ENCODE assay signal across 19 cellular contexts in the genomic region with DNA sequence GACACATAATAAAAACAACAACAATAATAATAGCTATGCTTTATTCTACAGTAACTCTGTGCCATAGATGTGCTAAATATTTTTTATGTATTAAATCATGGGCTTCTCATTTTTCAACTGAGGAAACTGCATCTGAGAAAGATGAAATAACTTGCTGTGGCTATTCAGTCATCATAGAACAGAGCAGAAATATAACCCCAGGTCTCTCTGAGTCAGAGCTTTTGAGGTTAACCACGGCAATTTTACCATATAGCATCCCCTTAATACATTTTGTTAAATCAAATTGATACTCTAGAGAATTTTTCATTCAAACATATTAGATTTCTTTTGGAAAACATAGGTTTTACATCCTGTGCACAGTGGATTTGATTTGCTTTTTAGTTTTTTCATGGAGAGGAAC.
DNase-seq lines count a peak whose midpoint lies in the region; ATAC-seq and TF ChIP-seq lines count a peak whose summit lies in the region.
"Had no signal": no experiment of that assay in that cellular context is flagged by ENCODE, and none has a peak within 500 bp of the region (broad histone marks: within the 10 kb centered on the region; RNA-seq: fewer than 3 reads in every experiment).

No MANE protein-coding gene starts in this region.

- TF ChIP-seq CTCF in uterus (IDR thresholded peaks at IDR 0.05), result no peak

- intact Hi-C loops in uterus (cut with DNase I; ENCODE audit: low total_unique reads), result no loop called here

- no peaks in the 10 kb centered on the region for H3K4me1 ChIP-seq in uterus
- H3K4me1 ChIP-seq: BE2C, BLaER1 had no signal

- ATAC-seq in HG03378 (IDR thresholded peaks at IDR 0.05; ENCODE audit: unreplicated experiment), result no peak

- H3K9me3 ChIP-seq in uterus, result no peaks in the 10 kb centered on the region
- H3K9me3 ChIP-seq: BE2C, BLaER1 had no signal

- no peak for TF ChIP-seq POLR2A in uterus (IDR thresholded peaks at IDR 0.05)

- no peaks in the 10 kb centered on the region for H3K27me3 ChIP-seq in uterus
- H3K27me3 ChIP-seq: BE2C, BLaER1 had no signal

- H3K36me3 ChIP-seq in uterus, result no peaks in the 10 kb centered on the region
- H3K36me3 ChIP-seq: BE2C, BLaER1 had no signal

- no peak overlapping the region for H3K27ac ChIP-seq in uterus
- H3K27ac ChIP-seq: BLaER1 had no signal

- no peak overlapping the region for H3K4me3 ChIP-seq in uterus
- H3K4me3 ChIP-seq: BLaER1 had no signal

- DNase-seq in HT1080 (ENCODE audit: low read depth) (peak; percentile 68), M059J (ENCODE audit: low read depth) (peak; percentile 1), RPMI7951 (ENCODE audit: low read depth) (peak; percentile 5), glomerular visceral epithelial cell (ENCODE audit: extremely low spot score) (peak; percentile 9), uterus (no peak), D341Med (ENCODE audit: low spot score) (no peak), HK-2 (ENCODE audit: unreplicated experiment) (no peak)
- DNase-seq: 8988T; ACHN; BE2C; C1 segment of cervical spinal cord; CD4-positive, alpha-beta memory T cell; CD4-positive, CD25-positive, alpha-beta regulatory T cell; CD8-positive, alpha-beta memory T cell; COR-L47; DMS79 treated with DMSO at 0.1 percent for 48 hours; GF-D8 had no signal

Comparison
In these comparisons a context has a peak if more than half of its experiments do, and no peak if none do; other contexts are left out.
1. DNase-seq: peak in HT1080 (single experiment), M059J (single experiment), RPMI7951 (single experiment) and glomerular visceral epithelial cell (single experiment); none in uterus (0 of 2), D341Med (single experiment) and HK-2 (single experiment).